ENCODE assay signal across 18 cellular contexts in genomic region chr20:33159713-33160112, GRCh38. TPM values are rescaled to one million over a fixed set of nuclear protein-coding genes. Genes with fewer than 3 reads are reported as not detected.
DNase-seq lines count a peak whose midpoint lies in the region; ATAC-seq and TF ChIP-seq lines count a peak whose summit lies in the region.
"Had no signal": no experiment of that assay in that cellular context is flagged by ENCODE, and none has a peak within 500 bp of the region (broad histone marks: within the 10 kb centered on the region; RNA-seq: fewer than 3 reads in every experiment).

No MANE protein-coding gene starts in this region.

- H2BK5ac ChIP-seq in H9 (ENCODE audit: insufficient read length, low read length) = no peak overlapping the region
- H2BK5ac ChIP-seq in neuronal stem cell (ENCODE audit: low read length) = peak overlapping the region; percentile 17

- H2BK120ac ChIP-seq in H9 (ENCODE audit: low read depth, low read length, poor library complexity, severe bottlenecking) = no peak overlapping the region
- H2BK120ac ChIP-seq in neuronal stem cell (ENCODE audit: low read depth, low read length) = no peak overlapping the region

- no peak overlapping the region for H3K4me3 Mint-ChIP-seq in H9
- no peak overlapping the region for H3K4me3 Mint-ChIP-seq in activated T-cell treated with anti-CD3 and anti-CD28 coated beads, Interleukin-2, amount 50 U/mL, for 4 hours
- H3K4me3 Mint-ChIP-seq: CD4-positive, CD25-positive, alpha-beta regulatory T cell; CD8-positive, alpha-beta T cell had no signal

- H2AFZ ChIP-seq in H9 (ENCODE audit: low read length) = no peak overlapping the region
- H2AFZ ChIP-seq in neuronal stem cell (ENCODE audit: low read length) = no peak overlapping the region

- H3K9ac ChIP-seq in H9 (ENCODE audit: extremely low read depth, insufficient read length, low read length) (no peak overlapping the region), neuronal stem cell (ENCODE audit: low read depth, low read length, poor library complexity) (no peak overlapping the region)
- H3K9ac ChIP-seq: BLaER1 had no signal

- DNase-seq in H9 (peak; percentile 21), RWPE2 (ENCODE audit: low spot score) (peak; percentile 69), neuronal stem cell (ENCODE audit: low spot score) (no peak), BE2C (no peak), foreskin keratinocyte (no peak)
- no peak for DNase-seq in activated T-cell treated with anti-CD3 and anti-CD28 coated beads, Interleukin-2, amount 50 U/mL, for 4 hours
- DNase-seq: Caco-2; CD4-positive, CD25-positive, alpha-beta regulatory T cell; CD8-positive, alpha-beta T cell; DMS153; DND-41; H7 had no signal

- no peaks in the 10 kb centered on the region for H3K27me3 ChIP-seq in H9 (ENCODE audit: insufficient read depth, low read length)
- H3K27me3 ChIP-seq in RWPE2 (ENCODE audit: insufficient read depth, poor library complexity, severe bottlenecking) = peaks cover 19% of the 10 kb centered on the region
- peaks cover 0 to 5% (median 0%) of the 10 kb centered on the region in 3 experiments for H3K27me3 ChIP-seq in neuronal stem cell (ENCODE audit: control insufficient read depth in 3 of 3, insufficient read depth in 3 of 3, low read depth in 1 of 3, low read length in 3 of 3)
- peaks cover 24% of the 10 kb centered on the region for H3K27me3 ChIP-seq in BE2C
- H3K27me3 ChIP-seq in foreskin keratinocyte = no peaks in the 10 kb centered on the region
- H3K27me3 ChIP-seq: BLaER1 had no signal

- H3K4me3 ChIP-seq in RWPE2 (ENCODE audit: severe bottlenecking) (no peak overlapping the region), neuronal stem cell (ENCODE audit: low read length in 2 of 2) (no peak overlapping the region), BE2C (ENCODE audit: low read depth, low read length) (no peak overlapping the region)
- H3K4me3 ChIP-seq: BLaER1 had no signal

- no peaks in the 10 kb centered on the region for H4K20me1 ChIP-seq in H9 (ENCODE audit: control insufficient read depth, insufficient read depth, insufficient read length)
- H4K20me1 ChIP-seq: BLaER1 had no signal

- no peak for ATAC-seq in RWPE2 (ENCODE audit: low read depth)
- ATAC-seq in activated T-cell treated with anti-CD3 and anti-CD28 coated beads, Interleukin-2, amount 50 U/mL, for 4 hours = no peak
- ATAC-seq in foreskin keratinocyte = no peak
- ATAC-seq: CD8-positive, alpha-beta T cell; HCT116 had no signal

- no peaks in the 10 kb centered on the region for H3K4me1 ChIP-seq in H9 (ENCODE audit: insufficient read depth, low read length)
- H3K4me1 ChIP-seq in RWPE2 (ENCODE audit: insufficient read depth, poor library complexity, severe bottlenecking) = no peaks in the 10 kb centered on the region
- H3K4me1 ChIP-seq in neuronal stem cell (ENCODE audit: control insufficient read depth in 2 of 2, insufficient read depth in 1 of 2, low read depth in 1 of 2, low read length in 2 of 2) = no peaks in the 10 kb centered on the region
- H3K4me1 ChIP-seq in BE2C = no peaks in the 10 kb centered on the region
- no peaks in the 10 kb centered on the region for H3K4me1 ChIP-seq in foreskin keratinocyte
- H3K4me1 ChIP-seq: Caco-2 had no signal

- H2BK12ac ChIP-seq in H9 (ENCODE audit: insufficient read length, low read depth, low read length) (no peak overlapping the region), neuronal stem cell (ENCODE audit: low read length) (no peak overlapping the region)

- no peaks in the 10 kb centered on the region for H3K4me1 Mint-ChIP-seq in H9
- no peaks in the 10 kb centered on the region for H3K4me1 Mint-ChIP-seq in activated T-cell treated with anti-CD3 and anti-CD28 coated beads, Interleukin-2, amount 50 U/mL, for 4 hours (ENCODE audit: low read depth)
- H3K4me1 Mint-ChIP-seq: CD4-positive, CD25-positive, alpha-beta regulatory T cell had no signal

- H3K14ac ChIP-seq in H9 (ENCODE audit: insufficient read depth, low read length) (no peak overlapping the region), neuronal stem cell (ENCODE audit: low read length) (peak overlapping the region; percentile 61)

- H3K79me1 ChIP-seq in H9 (ENCODE audit: insufficient read depth, low read depth, low read length, poor library complexity, severe bottlenecking) (no peaks in the 10 kb centered on the region), neuronal stem cell (ENCODE audit: low read depth, low read length) (no peaks in the 10 kb centered on the region)

- H3K36me3 ChIP-seq in RWPE2 (ENCODE audit: low read depth) (no peaks in the 10 kb centered on the region), neuronal stem cell (replicated peaks in 1 of 2; ENCODE audit: control insufficient read depth in 2 of 2, insufficient read depth in 2 of 2, low read length in 2 of 2) (no peaks in the 10 kb centered on the region), BE2C (no peaks in the 10 kb centered on the region)
- H3K36me3 ChIP-seq: BLaER1 had no signal

- H3K27ac Mint-ChIP-seq in H9 = no peak overlapping the region
- H3K27ac Mint-ChIP-seq: CD4-positive, CD25-positive, alpha-beta regulatory T cell; CD8-positive, alpha-beta T cell had no signal

- H3K27ac ChIP-seq in H9 (ENCODE audit: insufficient read length, low read depth, low read length) (no peak overlapping the region), RWPE2 (ENCODE audit: poor library complexity, severe bottlenecking) (no peak overlapping the region), neuronal stem cell (replicated peaks; ENCODE audit: low read length) (no peak overlapping the region), foreskin keratinocyte (no peak overlapping the region)
- H3K27ac ChIP-seq: BLaER1, C4-2B had no signal

- H4K8ac ChIP-seq in H9 (replicated peaks; ENCODE audit: insufficient read length, low read depth, low read length) (no peak overlapping the region), neuronal stem cell (ENCODE audit: low read depth, low read length) (no peak overlapping the region)

- H3K9me3 ChIP-seq in H9 (ENCODE audit: control insufficient read depth, low read depth, low read length) = no peaks in the 10 kb centered on the region
- H3K9me3 ChIP-seq in RWPE2 (ENCODE audit: severe bottlenecking) = no peaks in the 10 kb centered on the region
- no peaks in the 10 kb centered on the region for H3K9me3 ChIP-seq in neuronal stem cell (replicated peaks in 1 of 2; ENCODE audit: control insufficient read depth in 2 of 2, insufficient read depth in 1 of 2, low read depth in 1 of 2, low read length in 2 of 2)
- H3K9me3 ChIP-seq in BE2C = no peaks in the 10 kb centered on the region
- H3K9me3 ChIP-seq: BLaER1, Caco-2 had no signal

- H3K9me3 Mint-ChIP-seq in H9 = no peaks in the 10 kb centered on the region
- no peaks in the 10 kb centered on the region for H3K9me3 Mint-ChIP-seq in activated T-cell treated with anti-CD3 and anti-CD28 coated beads, Interleukin-2, amount 50 U/mL, for 4 hours
- H3K9me3 Mint-ChIP-seq: CD8-positive, alpha-beta T cell had no signal

- peaks cover 17% of the 10 kb centered on the region for H3K27me3 Mint-ChIP-seq in H9 (ENCODE audit: low read depth)
- H3K27me3 Mint-ChIP-seq in activated T-cell treated with anti-CD3 and anti-CD28 coated beads, Interleukin-2, amount 50 U/mL, for 4 hours (ENCODE audit: low read depth) = no peaks in the 10 kb centered on the region

- H2AK5ac ChIP-seq in H9 (ENCODE audit: insufficient read length, low read length) (no peak overlapping the region), neuronal stem cell (ENCODE audit: low read depth, low read length) (no peak overlapping the region)

- H4K5ac ChIP-seq in H9 (ENCODE audit: insufficient read length, low read depth, low read length) = no peak overlapping the region

- no peak overlapping the region for H3K23ac ChIP-seq in H9 (ENCODE audit: insufficient read length, low read depth, low read length)
- no peak overlapping the region for H3K23ac ChIP-seq in neuronal stem cell (ENCODE audit: low read depth, low read length, poor library complexity)

- H3K4ac ChIP-seq in H9 (ENCODE audit: low read depth, low read length) (no peak overlapping the region), neuronal stem cell (ENCODE audit: low read length) (no peak overlapping the region)

- H3K4me2 ChIP-seq in H9 (ENCODE audit: insufficient read depth, insufficient read length, low read length) (no peak overlapping the region), neuronal stem cell (ENCODE audit: insufficient read depth, low read length, poor library complexity, severe bottlenecking) (no peak overlapping the region)
- H3K4me2 ChIP-seq: BLaER1 had no signal

- no peaks in the 10 kb centered on the region for H3K36me3 Mint-ChIP-seq in H9 (ENCODE audit: insufficient read depth in 1 of 3, low read depth in 3 of 3)
- no peaks in the 10 kb centered on the region for H3K36me3 Mint-ChIP-seq in activated T-cell treated with anti-CD3 and anti-CD28 coated beads, Interleukin-2, amount 50 U/mL, for 4 hours (ENCODE audit: insufficient read depth)
- H3K36me3 Mint-ChIP-seq: CD4-positive, CD25-positive, alpha-beta regulatory T cell; CD8-positive, alpha-beta T cell had no signal

- no peak overlapping the region for H3K18ac ChIP-seq in H9 (ENCODE audit: insufficient read length, low read depth, low read length)
- peak overlapping the region; percentile 16 for H3K18ac ChIP-seq in neuronal stem cell (ENCODE audit: low read length)

- TF ChIP-seq CTCF in H9 (conservative IDR thresholded peaks at IDR 0.05) (no peak), RWPE2 (IDR thresholded peaks at IDR 0.05; ENCODE audit: poor library complexity, severe bottlenecking) (no peak), BE2C (IDR thresholded peaks at IDR 0.05; ENCODE audit: low read depth, low read length) (no peak), foreskin keratinocyte (conservative IDR thresholded peaks at IDR 0.05) (no peak)

- no CpG with 5 or more reads among the region's 3 CpGs for WGBS in H9 (ENCODE audit: extremely low coverage, insufficient read length, low lambda C conversion rate)
- WGBS in neuronal stem cell (ENCODE audit: extremely low coverage in 2 of 2, insufficient read length in 2 of 2, insufficient replicate concordance in 1 of 2), 2 donors = no CpG with 5 or more reads among the region's 3 CpGs

- no peak overlapping the region for H4K91ac ChIP-seq in H9 (ENCODE audit: insufficient read length, low read depth, low read length)
- no peak overlapping the region for H4K91ac ChIP-seq in neuronal stem cell (ENCODE audit: low read depth, low read length, poor library complexity)

- H2BK15ac ChIP-seq in H9 (ENCODE audit: low read depth, low read length) (no peak overlapping the region), neuronal stem cell (ENCODE audit: low read length) (no peak overlapping the region)

- H3T11ph ChIP-seq in H9 (ENCODE audit: low read length) = no peak overlapping the region

- H3K56ac ChIP-seq in H9 (ENCODE audit: insufficient read length, low read depth, low read length) = no peak overlapping the region

- H2BK20ac ChIP-seq in H9 (ENCODE audit: low read depth, low read length, poor library complexity, severe bottlenecking) = no peak overlapping the region

- H3K79me2 ChIP-seq in H9 (ENCODE audit: insufficient read depth, low read length) = no peaks in the 10 kb centered on the region

- no peaks in the 10 kb centered on the region for H3K23me2 ChIP-seq in H9 (ENCODE audit: insufficient read length, low read depth, low read length, poor library complexity, severe bottlenecking)

RNA-seq across cellular contexts. Expression of gene BPIFA2, which starts 8.2 kb away (rescaled TPM):
- total RNA-seq in H9 (2021) = not detected in 2 replicates
- polyA plus RNA-seq in neuronal stem cell (2013, experiment 1 of 2) = not detected
- not detected for polyA plus RNA-seq in neuronal stem cell (2013, experiment 2 of 2)
- not detected for polyA plus RNA-seq in BE2C (2012; ENCODE audit: insufficient read depth, insufficient read length, low read depth)
- not detected for total RNA-seq in activated T-cell treated with anti-CD3 and anti-CD28 coated beads, Interleukin-2, amount 50 U/mL, for 4 hours
- total RNA-seq in foreskin keratinocyte = not detected in 2 replicates
- not detected in 2 replicates for polyA plus RNA-seq in foreskin keratinocyte
- total RNA-seq: A172; A673; Caco-2; CD4-positive, CD25-positive, alpha-beta regulatory T cell; CD8-positive, alpha-beta T cell; H1; H7 had no signal
- polyA plus RNA-seq: CD4-positive, CD25-positive, alpha-beta regulatory T cell; H1 had no signal

RNA-seq across cellular contexts. Expression of gene BPIFA3, which starts 57.4 kb away (rescaled TPM):
- total RNA-seq in H9 (2021) (not detected in 2 replicates), foreskin keratinocyte (not detected in 2 replicates)
- polyA plus RNA-seq in neuronal stem cell (2013, experiment 1 of 2) = not detected
- polyA plus RNA-seq in neuronal stem cell (2013, experiment 2 of 2) = not detected
- not detected for polyA plus RNA-seq in BE2C (2012; ENCODE audit: insufficient read depth, insufficient read length, low read depth)
- total RNA-seq in activated T-cell treated with anti-CD3 and anti-CD28 coated beads, Interleukin-2, amount 50 U/mL, for 4 hours = not detected
- not detected in 2 replicates for polyA plus RNA-seq in foreskin keratinocyte
- total RNA-seq: A172; A673; Caco-2; CD4-positive, CD25-positive, alpha-beta regulatory T cell; CD8-positive, alpha-beta T cell; H1; H7 had no signal
- polyA plus RNA-seq: CD4-positive, CD25-positive, alpha-beta regulatory T cell; H1 had no signal

Comparison
In these comparisons a context has a peak if more than half of its experiments do, and no peak if none do; other contexts are left out.
1. DNase-seq: peak in H9 (single experiment) and RWPE2 (single experiment); none in neuronal stem cell (single experiment), BE2C (single experiment), activated T-cell treated with anti-CD3 and anti-CD28 coated beads, Interleukin-2, amount 50 U/mL, for 4 hours (single experiment) and foreskin keratinocyte (0 of 2).